ENCODE assay signal across 20 cellular contexts in the genomic region with DNA sequence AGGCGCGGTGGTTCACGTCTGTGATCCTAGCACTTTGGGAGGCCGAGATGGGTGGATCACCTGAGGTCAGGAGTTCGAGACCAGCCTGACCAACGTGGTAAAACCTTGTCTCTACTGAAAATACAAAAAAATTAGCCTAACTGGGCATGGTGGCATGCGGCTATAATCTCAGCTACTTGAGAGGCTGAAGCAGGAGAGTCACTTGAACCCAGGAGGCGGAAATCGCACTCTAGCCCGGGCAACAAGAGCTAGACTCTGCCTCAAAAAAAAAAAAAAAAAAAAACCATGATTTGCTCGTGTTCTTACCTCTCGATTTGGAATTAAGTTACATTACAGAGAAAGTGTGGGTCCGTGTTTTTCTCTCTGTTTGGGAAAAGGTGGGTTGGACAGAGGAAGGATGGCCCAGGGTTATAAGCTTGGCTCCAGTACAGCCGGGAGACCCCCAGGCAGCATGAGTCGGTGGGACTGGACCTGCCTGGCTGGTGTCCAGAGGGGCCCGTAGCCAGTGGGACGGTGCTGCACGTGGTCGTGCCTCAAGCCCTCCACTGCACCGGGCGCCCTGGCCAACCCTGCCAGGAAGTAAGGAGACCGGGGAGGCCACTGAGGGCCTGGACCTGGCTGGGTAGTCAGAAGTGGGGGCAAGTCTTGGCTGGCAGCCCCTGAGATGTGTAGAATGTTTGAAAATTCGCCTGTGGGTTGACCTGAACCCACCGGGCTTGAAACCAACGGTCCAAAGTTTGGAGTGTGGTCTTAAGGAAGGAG. TPM values are rescaled to one million over a fixed set of nuclear protein-coding genes. Genes with fewer than 3 reads are reported as not detected.
DNase-seq lines count a peak whose midpoint lies in the region; ATAC-seq, FAIRE-seq and TF ChIP-seq lines count a peak whose summit lies in the region.
"Had no signal": no experiment of that assay in that cellular context is flagged by ENCODE, and none has a peak within 500 bp of the region (broad histone marks: within the 10 kb centered on the region; RNA-seq: fewer than 3 reads in every experiment).

No MANE protein-coding gene starts in this region.

- H3K27me3 ChIP-seq in A673 (replicated peaks; ENCODE audit: insufficient read depth, low read depth, low read length, poor library complexity) (peaks cover 6% of the 10 kb centered on the region), Caco-2 (replicated peaks; ENCODE audit: control insufficient read depth, insufficient read depth, low read length) (no peaks in the 10 kb centered on the region), endodermal cell (ENCODE audit: control insufficient read depth, insufficient read depth, low read length, poor library complexity, severe bottlenecking) (peaks cover 7% of the 10 kb centered on the region), tibial nerve (peaks cover 0 to 17% of the 10 kb centered on the region in 2 donors)

- H3K9ac ChIP-seq in endodermal cell (ENCODE audit: extremely low read depth, low read length, poor library complexity, severe bottlenecking), result no peak overlapping the region
- H3K9ac ChIP-seq: KMS-11 had no signal

- ATAC-seq in T-cell (replicated peaks in 1 of 4), result no peak
- ATAC-seq: naive thymus-derived CD4-positive, alpha-beta T cell had no signal

- H3K27me3 Mint-ChIP-seq in Caco-2 (ENCODE audit: insufficient read depth, unreplicated experiment) (no peaks in the 10 kb centered on the region), T-cell (peaks cover 0 to 5% of the 10 kb centered on the region in 2 donors), endodermal cell (ENCODE audit: insufficient read depth) (peaks cover 15% of the 10 kb centered on the region)
- H3K27me3 Mint-ChIP-seq: CD4-positive, alpha-beta memory T cell had no signal

- no TSS peak for BruUV-seq in A673 (replicated peaks; lab: Mats Ljungman, UMichigan)
- BruUV-seq in Caco-2 (replicated peaks; lab: Mats Ljungman, UMichigan), result no TSS peak

- H3K4me1 Mint-ChIP-seq in Caco-2 (ENCODE audit: low read depth, unreplicated experiment), result peaks cover 10% of the 10 kb centered on the region
- H3K4me1 Mint-ChIP-seq in T-cell, result peaks cover 24 to 52% (median 34%) of the 10 kb centered on the region in 3 donors
- H3K4me1 Mint-ChIP-seq in endodermal cell, result peaks cover 8% of the 10 kb centered on the region

- no peak overlapping the region for H3K4me3 ChIP-seq in A673 (ENCODE audit: low read depth, low read length, poor library complexity, severe bottlenecking)
- H3K4me3 ChIP-seq in Caco-2 (ENCODE audit: low read depth, low read length), result no peak overlapping the region
- no peak overlapping the region for H3K4me3 ChIP-seq in endodermal cell (ENCODE audit: low read length)
- H3K4me3 ChIP-seq in tibial nerve, result no peak overlapping the region
- H3K4me3 ChIP-seq: right atrium auricular region, vagina had no signal

- peak overlapping the region; percentile 37 for H3K27ac ChIP-seq in A673 (ENCODE audit: low read depth, low read length, poor library complexity, severe bottlenecking)
- no peak overlapping the region for H3K27ac ChIP-seq in endodermal cell (ENCODE audit: low read depth, low read length)
- no peak overlapping the region for H3K27ac ChIP-seq in tibial nerve
- H3K27ac ChIP-seq: KMS-11, right atrium auricular region, vagina had no signal

- POLR2A ChIA-PET in A673 (lab: Charles Lee; ENCODE audit: low non-redundant PET) (interaction anchor here (0.7 kb wide), 1 partner anchor 1271 kb away, joined by 3 read pairs; no protein-coding TSS in a partner anchor), Caco-2 (lab: Charles Lee) (no interaction called here), T-cell (lab: Charles Lee) (interaction anchor here in 1 of 2 donors (0.6 kb wide), 2 partner anchors 481 to 979 kb away, joined by 3 read pairs; no protein-coding TSS in a partner anchor)

- no peak for TF ChIP-seq CTCF in A673 (conservative IDR thresholded peaks at IDR 0.05; ENCODE audit: low read depth, low read length)
- no peak for TF ChIP-seq CTCF in Caco-2 (IDR thresholded peaks at IDR 0.05; ENCODE audit: insufficient read depth in 1 of 2, low read depth in 1 of 2, low read length in 1 of 2, severe bottlenecking in 1 of 2, unreplicated experiment in 1 of 2)
- TF ChIP-seq CTCF in endodermal cell (conservative IDR thresholded peaks at IDR 0.05), result no peak
- no peak for TF ChIP-seq CTCF in D721Med (IDR thresholded peaks at IDR 0.05; ENCODE audit: insufficient read depth, missing control alignments)
- no peak for TF ChIP-seq CTCF in tibial nerve (IDR thresholded peaks at IDR 0.05)

- FAIRE-seq in D721Med (lab: Jason Lieb, UNC), result no peak

- intact Hi-C loops in A673 (cut with micrococcal nuclease; ENCODE audit: unreplicated experiment), result loop anchor here (10.0 kb wide), 1 partner anchor 167 kb away; the partner anchor contains the start of gene FAM174C
- intact Hi-C loops in Caco-2 (cut with micrococcal nuclease; ENCODE audit: unreplicated experiment), result no loop called here

- peaks cover 30% of the 10 kb centered on the region for H3K4me1 ChIP-seq in A673 (ENCODE audit: insufficient read depth, low read length, poor library complexity, severe bottlenecking)
- H3K4me1 ChIP-seq in Caco-2, result peaks cover 40% of the 10 kb centered on the region
- no peaks in the 10 kb centered on the region for H3K4me1 ChIP-seq in endodermal cell (ENCODE audit: control insufficient read depth, insufficient read depth, low read length)
- peaks cover 0 to 53% (median 36%) of the 10 kb centered on the region in 4 donors for H3K4me1 ChIP-seq in tibial nerve

- CTCF ChIA-PET in A673 (lab: Charles Lee) (no interaction called here), Caco-2 (lab: Charles Lee) (no interaction called here), T-cell (lab: Charles Lee) (interaction anchor here in 1 of 2 donors (0.6 kb wide), 1 partner anchor 36 kb away, joined by 3 read pairs; no protein-coding TSS in a partner anchor)

- H3K9me3 Mint-ChIP-seq in Caco-2 (ENCODE audit: unreplicated experiment) (no peaks in the 10 kb centered on the region), T-cell (no peaks in the 10 kb centered on the region), endodermal cell (no peaks in the 10 kb centered on the region)

- DNase-seq in A673 (ENCODE audit: low spot score), result no peak
- DNase-seq in Caco-2, result no peak
- no peak for DNase-seq in T-cell
- no peak for DNase-seq in endodermal cell
- no peak for DNase-seq in medulla oblongata (ENCODE audit: extremely low spot score)
- DNase-seq in D721Med (ENCODE audit: insufficient read length, low spot score), result no peak
- no peak for DNase-seq in SHP77 treated with DMSO at 0.1 percent for 48 hours (lab: John Stamatoyannopoulos, UW)
- DNase-seq in tibial nerve (ENCODE audit: low spot score in 2 of 2), result no peak
- DNase-seq: amygdala; CD4-positive, alpha-beta memory T cell; cortex of kidney; hypothalamus; naive thymus-derived CD4-positive, alpha-beta T cell; NCI-H187; NCI-H526 treated with DMSO at 0.1 percent for 48 hours; stimulated activated CD4-positive, alpha-beta T cell treated with anti-CD3 and anti-CD28 coated beads, Interleukin-4, amount 100 ng/mL, for 1 hour had no signal

- H3K36me3 Mint-ChIP-seq in Caco-2 (ENCODE audit: insufficient read depth, unreplicated experiment) (peaks cover 74% of the 10 kb centered on the region), T-cell (peaks cover 28% of the 10 kb centered on the region), endodermal cell (ENCODE audit: low read depth) (peaks cover 36% of the 10 kb centered on the region)

- TF ChIP-seq POLR2A in tibial nerve (IDR thresholded peaks at IDR 0.05), result no peak

- H3K4me3 Mint-ChIP-seq in Caco-2 (ENCODE audit: unreplicated experiment), result peak overlapping the region; percentile 51
- H3K4me3 Mint-ChIP-seq in T-cell, result peak overlapping the region in 2 of 3 donors; percentile 97 to 99
- no peak overlapping the region for H3K4me3 Mint-ChIP-seq in endodermal cell

- H3K36me3 ChIP-seq in A673 (ENCODE audit: insufficient read depth, low read length, poor library complexity, severe bottlenecking) (peaks cover 37% of the 10 kb centered on the region), Caco-2 (ENCODE audit: control insufficient read depth, insufficient read depth, low read length) (peaks cover 8% of the 10 kb centered on the region), endodermal cell (ENCODE audit: control insufficient read depth, insufficient read depth, low read length) (peaks cover 33% of the 10 kb centered on the region), tibial nerve (peaks cover 9 to 38% (median 20%) of the 10 kb centered on the region in 3 donors)

- H3K9me3 ChIP-seq in A673 (ENCODE audit: low read depth, low read length, poor library complexity, severe bottlenecking) (no peaks in the 10 kb centered on the region), Caco-2 (no peaks in the 10 kb centered on the region), endodermal cell (ENCODE audit: control insufficient read depth, low read length) (no peaks in the 10 kb centered on the region), tibial nerve (no peaks in the 10 kb centered on the region)
- H3K9me3 ChIP-seq: right atrium auricular region, vagina had no signal

- H3K27ac Mint-ChIP-seq in Caco-2 (ENCODE audit: unreplicated experiment) (no peak overlapping the region), T-cell (peak overlapping the region in 1 of 2 donors; percentile 16), endodermal cell (peak overlapping the region; percentile 55)

- no peak for TF ChIP-seq EP300 in tibial nerve (IDR thresholded peaks at IDR 0.05)

- 94% methylated on average over 20 to 25 of the region's 25 CpGs for WGBS in endodermal cell (ENCODE audit: insufficient coverage in 1 of 2, insufficient read length in 1 of 2), 2 experiments
- 83 to 89% methylated on average over 25 of the region's 25 CpGs for WGBS in tibial nerve, 2 donors

RNA-seq across cellular contexts. Expression of gene RPS15, which starts 3.7 kb away (rescaled TPM):
- 1,685 and 1,696 TPM in 2 replicates for total RNA-seq in A673 (2021)
- 1,192 and 1,341 TPM in 2 replicates for total RNA-seq in Caco-2 (2022)
- 1,000 to 10,000 TPM; 1,731 to 2,353 (median 2,282) TPM for total RNA-seq in T-cell
- 1,000 to 10,000 TPM; 1,298 to 1,321 TPM for total RNA-seq in endodermal cell
- polyA plus RNA-seq in endodermal cell (2013, experiment 1 of 2), result 2,005 TPM
- 1,939 TPM for polyA plus RNA-seq in endodermal cell (2013, experiment 2 of 2)
- 1,000 to 10,000 TPM; 4,239 to 4,988 (median 4,337) TPM for total RNA-seq in tibial nerve

RNA-seq across cellular contexts. Expression of gene APC2, which starts 8.1 kb away (rescaled TPM):
- total RNA-seq in A673 (2021) (1.3 and 1.9 TPM in 2 replicates), Caco-2 (2022) (9.5 and 11.3 TPM in 2 replicates), T-cell (under 1 TPM; 0.08 to 0.29 (median 0.13) TPM), endodermal cell (under 1 TPM; 0.38 to 0.57 TPM), tibial nerve (10 to 100 TPM in 1 of 4 donors, 1 to 10 TPM in 3; 1.7 to 10.2 (median 4.2) TPM)
- 23.2 TPM for polyA plus RNA-seq in endodermal cell (2013, experiment 1 of 2)
- 22.1 TPM for polyA plus RNA-seq in endodermal cell (2013, experiment 2 of 2)
- total RNA-seq: CD4-positive, alpha-beta memory T cell; RPMI7951 had no signal
- polyA plus RNA-seq: CD4-positive, alpha-beta memory T cell had no signal

RNA-seq across cellular contexts. Expression of gene DAZAP1, which starts 34.5 kb away (rescaled TPM):
- total RNA-seq in A673 (2021) (222 and 229 TPM in 2 replicates), Caco-2 (2022) (165 and 180 TPM in 2 replicates), T-cell (100 to 1,000 TPM; 153 to 170 (median 161) TPM), endodermal cell (100 to 1,000 TPM; 154 to 179 TPM), tibial nerve (10 to 100 TPM; 34.3 to 68.4 (median 61.0) TPM)
- 94.3 TPM for polyA plus RNA-seq in endodermal cell (2013, experiment 1 of 2)
- polyA plus RNA-seq in endodermal cell (2013, experiment 2 of 2), result 85.7 TPM

RNA-seq across cellular contexts. Expression of gene C19orf25, which starts 37.2 kb away (rescaled TPM):
- 35.0 and 37.1 TPM in 2 replicates for total RNA-seq in A673 (2021)
- 41.9 and 45.4 TPM in 2 replicates for total RNA-seq in Caco-2 (2022)
- 10 to 100 TPM; 30.8 to 76.2 (median 71.4) TPM for total RNA-seq in T-cell
- total RNA-seq in endodermal cell, result 10 to 100 TPM; 40.0 to 51.1 TPM
- 29.8 TPM for polyA plus RNA-seq in endodermal cell (2013, experiment 1 of 2)
- 25.4 TPM for polyA plus RNA-seq in endodermal cell (2013, experiment 2 of 2)
- total RNA-seq in tibial nerve, result 10 to 100 TPM; 22.4 to 47.4 (median 33.8) TPM

RNA-seq across cellular contexts. Expression of gene GAMT, which starts 40.5 kb away (rescaled TPM):
- total RNA-seq in A673 (2021) (18.8 and 28.5 TPM in 2 replicates), Caco-2 (2022) (67.3 and 75.7 TPM in 2 replicates), T-cell (10 to 100 TPM; 11.8 to 18.1 (median 13.7) TPM), endodermal cell (10 to 100 TPM; 38.4 to 49.6 TPM), tibial nerve (100 to 1,000 TPM in 2 of 4 donors, 10 to 100 TPM in 2; 43.8 to 120 (median 94.4) TPM)
- 35.0 TPM for polyA plus RNA-seq in endodermal cell (2013, experiment 1 of 2)
- 29.8 TPM for polyA plus RNA-seq in endodermal cell (2013, experiment 2 of 2)
